Comparison of ENCODE assay signal across 27 cellular contexts in the genomic region with DNA sequence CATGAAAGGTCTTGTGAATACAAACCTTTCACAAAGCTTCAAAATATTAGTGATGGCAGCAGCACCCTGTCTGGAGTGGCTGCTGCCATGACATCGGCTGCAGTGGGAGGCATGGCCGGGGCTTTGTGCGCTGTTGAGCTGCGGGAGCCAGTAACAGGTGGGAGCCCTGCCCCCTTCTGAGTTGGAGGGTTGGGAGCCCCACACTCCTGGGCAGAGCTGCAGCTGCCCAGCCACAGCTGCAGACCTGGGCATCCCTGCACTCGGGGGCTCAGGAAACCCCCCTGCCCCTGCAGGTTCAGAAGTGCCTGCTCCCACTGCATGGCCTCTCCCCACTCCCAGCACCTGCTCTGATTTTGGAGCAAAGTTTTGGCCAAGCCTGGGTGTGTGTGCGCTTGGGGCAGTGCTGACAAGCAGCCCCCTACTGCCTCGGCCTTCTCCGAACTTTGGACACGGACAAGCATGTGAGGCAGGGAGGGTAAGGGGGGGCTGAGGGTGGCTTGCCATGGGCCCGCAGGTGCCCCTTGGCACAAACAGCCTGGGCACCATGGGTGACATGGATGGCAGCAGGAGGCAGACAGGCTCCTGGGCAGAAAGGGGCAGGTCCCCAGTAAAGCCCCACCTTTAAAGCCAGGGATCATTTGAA.
"Had no signal": no experiment of that assay in that cellular context is flagged by ENCODE, and none has a peak within 500 bp of the region (broad histone marks: within the 10 kb centered on the region; RNA-seq: fewer than 3 reads in every experiment).

No MANE protein-coding gene starts in this region.

- H3K27ac Mint-ChIP-seq: activated B cell treated with CpG ODN at 0.5 μM for 24 hours; activated CD4-positive, alpha-beta T cell treated with anti-CD3 and anti-CD28 coated beads, Interleukin-2, amount 10 ng/mL, durations not matched to agents 24 days and 14 days; activated CD8-positive, alpha-beta memory T cell treated with anti-CD3 and anti-CD28 coated beads, Interleukin-2, amount 10 ng/mL, durations not matched to agents 7 days and 5 days; activated naive CD4-positive, alpha-beta T cell treated with anti-CD3 and anti-CD28 coated beads for 36 hours; activated naive CD8-positive, alpha-beta T cell treated with anti-CD3 and anti-CD28 coated beads for 36 hours; activated T-cell treated with anti-CD3 and anti-CD28 coated beads, Interleukin-2, amount 50 U/mL, for 24 hours; activated T-helper 17 cell treated with anti-CD3 and anti-CD28 coated beads, Interleukin-2, amount 50 U/mL, for 72 hours; T-helper 17 cell had no signal

- H3K9me3 Mint-ChIP-seq: activated B cell treated with CpG ODN at 0.5 μM for 24 hours; activated CD4-positive, alpha-beta T cell treated with anti-CD3 and anti-CD28 coated beads, Interleukin-2, amount 10 ng/mL, durations not matched to agents 24 days and 14 days; activated naive CD4-positive, alpha-beta T cell treated with anti-CD3 and anti-CD28 coated beads for 36 hours; activated naive CD8-positive, alpha-beta T cell treated with anti-CD3 and anti-CD28 coated beads for 36 hours; activated T-cell treated with anti-CD3 and anti-CD28 coated beads, Interleukin-2, amount 50 U/mL, for 24 hours; activated T-helper 17 cell treated with anti-CD3 and anti-CD28 coated beads, Interleukin-2, amount 50 U/mL, for 72 hours had no signal

- H3K4me2 ChIP-seq: PC-9 had no signal

- ATAC-seq: activated CD8-positive, alpha-beta memory T cell treated with anti-CD3 and anti-CD28 coated beads, Interleukin-2, amount 10 ng/mL, durations not matched to agents 7 days and 5 days; activated T-helper 17 cell treated with anti-CD3 and anti-CD28 coated beads, Interleukin-2, amount 50 U/mL, for 72 hours; T-helper 17 cell had no signal

- H3K9me3 ChIP-seq: adrenal gland, breast epithelium, colonic mucosa had no signal

- H3K4me3 Mint-ChIP-seq: activated B cell treated with CpG ODN at 0.5 μM for 24 hours; activated CD4-positive, alpha-beta T cell treated with anti-CD3 and anti-CD28 coated beads, Interleukin-2, amount 10 ng/mL, durations not matched to agents 24 days and 14 days; activated CD8-positive, alpha-beta memory T cell treated with anti-CD3 and anti-CD28 coated beads, Interleukin-2, amount 10 ng/mL, durations not matched to agents 7 days and 5 days; activated naive CD4-positive, alpha-beta T cell treated with anti-CD3 and anti-CD28 coated beads for 36 hours; activated naive CD8-positive, alpha-beta T cell treated with anti-CD3 and anti-CD28 coated beads for 36 hours; activated T-cell treated with anti-CD3 and anti-CD28 coated beads, Interleukin-2, amount 50 U/mL, for 24 hours; activated T-helper 17 cell treated with anti-CD3 and anti-CD28 coated beads, Interleukin-2, amount 50 U/mL, for 72 hours; T-helper 17 cell had no signal

- H3K27me3 ChIP-seq: adrenal gland, breast epithelium, colonic mucosa had no signal

- H3K4me1 Mint-ChIP-seq: activated CD4-positive, alpha-beta T cell treated with anti-CD3 and anti-CD28 coated beads, Interleukin-2, amount 10 ng/mL, durations not matched to agents 24 days and 14 days; activated CD8-positive, alpha-beta memory T cell treated with anti-CD3 and anti-CD28 coated beads, Interleukin-2, amount 10 ng/mL, durations not matched to agents 7 days and 5 days; activated T-helper 17 cell treated with anti-CD3 and anti-CD28 coated beads, Interleukin-2, amount 50 U/mL, for 72 hours had no signal

- H3K27ac ChIP-seq: adrenal gland, breast epithelium, colonic mucosa, PC-9 had no signal

- H3K27me3 Mint-ChIP-seq: activated B cell treated with CpG ODN at 0.5 μM for 24 hours; activated CD4-positive, alpha-beta T cell treated with anti-CD3 and anti-CD28 coated beads, Interleukin-2, amount 10 ng/mL, durations not matched to agents 24 days and 14 days; activated naive CD8-positive, alpha-beta T cell treated with anti-CD3 and anti-CD28 coated beads for 36 hours; activated T-cell treated with anti-CD3 and anti-CD28 coated beads, Interleukin-2, amount 50 U/mL, for 24 hours; activated T-helper 17 cell treated with anti-CD3 and anti-CD28 coated beads, Interleukin-2, amount 50 U/mL, for 72 hours had no signal

- DNase-seq: activated B cell treated with CpG ODN at 0.5 μM for 24 hours; activated CD4-positive, alpha-beta T cell treated with anti-CD3 and anti-CD28 coated beads for 1 hour; activated CD4-positive, alpha-beta T cell treated with anti-CD3 and anti-CD28 coated beads, Interleukin-2, amount 10 ng/mL, durations not matched to agents 24 days and 14 days; activated CD4-positive, alpha-beta T cell treated with anti-CD3 and anti-CD28 coated beads, Interleukin-2, amount 50 U/mL, for 48 hours; activated CD8-positive, alpha-beta memory T cell treated with anti-CD3 and anti-CD28 coated beads, Interleukin-2, amount 10 ng/mL, durations not matched to agents 7 days and 5 days; activated gamma-delta T cell; activated naive CD4-positive, alpha-beta T cell treated with anti-CD3 and anti-CD28 coated beads for 36 hours; activated naive CD8-positive, alpha-beta T cell treated with anti-CD3 and anti-CD28 coated beads for 36 hours; activated T-cell treated with anti-CD3 and anti-CD28 coated beads, Interleukin-2, amount 50 U/mL, for 24 hours; adrenal gland; anterior cingulate cortex; caudate nucleus; colonic mucosa; NCI-H1092; NCI-H1417; NCI-H2029; NCI-H2107; NCI-H2171 treated with DMSO at 0.1 percent for 48 hours; NCI-H345; NCI-H510A treated with DMSO at 0.1 percent for 48 hours; NCI-H69; PC-9; SIG-M5; T-helper 17 cell; T-helper 9 cell had no signal

- H3K4me1 ChIP-seq: adrenal gland, colonic mucosa had no signal

- H2AFZ ChIP-seq: PC-9 had no signal

- H3K36me3 ChIP-seq: breast epithelium had no signal

- H3K4me3 ChIP-seq: adrenal gland, breast epithelium, colonic mucosa, PC-9 had no signal
